1 cellular context compared by ENCODE assay signal in genomic region chr4:139301143-139301820, GRCh38.
TF ChIP-seq lines count a peak whose summit lies in the region.

TSS of gene NAA15 (plus strand) at chr4:139301505. CDS start at chr4:139301778, 273 bp downstream.

TF ChIP-seq in GM12878, 131 proteins besides CTCF, POLR2A, EP300 and RAD21 (continued from another document and continues in another):
- 0 out of 2 replicates have a peak, but pooled peaks have one; percentile 2 for TF ChIP-seq TCF12 (IDR thresholded peaks at IDR 0.05; ENCODE audit: low read depth, low read length)
- peak; percentile 40; the same call in 1 of the 2 replicates for TF ChIP-seq CREB1 (IDR thresholded peaks at IDR 0.05; ENCODE audit: low read depth)
- TF ChIP-seq DPF2 (IDR thresholded peaks at IDR 0.05) = peak; percentile 41; the same call in 1 of the 2 replicates
- peak; percentile 63 for TF ChIP-seq EED (IDR thresholded peaks at IDR 0.05; ENCODE audit: low read depth)
- peak; percentile 54 for TF ChIP-seq NRF1 (conservative IDR thresholded peaks at IDR 0.05; ENCODE audit: low read depth, low read length)
- peak in 1 of 2 experiments; percentile 25; a peak in 1 of 3 replicates for TF ChIP-seq EGR1 (IDR thresholded peaks at IDR 0.05; ENCODE audit: borderline replicate concordance in 1 of 2, low read depth in 2 of 2, low read length in 2 of 2)
- peak; percentile 75; the same call in 1 of the 2 replicates for TF ChIP-seq PML (IDR thresholded peaks at IDR 0.05; ENCODE audit: low read length)
- TF ChIP-seq SMAD5 (IDR thresholded peaks at IDR 0.05; ENCODE audit: low read depth) = peak; percentile 14; the same call in 1 of the 2 replicates
- TF ChIP-seq SP1 (IDR thresholded peaks at IDR 0.05; ENCODE audit: low read depth, low read length) = peak; percentile 72
- peak; percentile 21 for TF ChIP-seq MYC (IDR thresholded peaks at IDR 0.05; ENCODE audit: insufficient read depth, insufficient read length, insufficient replicate concordance, low read length, severe bottlenecking)
- TF ChIP-seq HDGF (IDR thresholded peaks at IDR 0.05) = peak; percentile 82
- peak; percentile 81 for TF ChIP-seq CBFB (IDR thresholded peaks at IDR 0.05; ENCODE audit: low read depth)
- 0 out of 2 replicates have a peak, but pooled peaks have one; percentile 22 for TF ChIP-seq RB1 (IDR thresholded peaks at IDR 0.05; ENCODE audit: borderline replicate concordance)
- TF ChIP-seq STAT3 (IDR thresholded peaks at IDR 0.05; ENCODE audit: low read depth, low read length) = no peak
- TF ChIP-seq PKNOX1 (IDR thresholded peaks at IDR 0.05) = peak; percentile 92
- peak; percentile 71; the same call in 1 of the 2 replicates for TF ChIP-seq ZBTB40 (IDR thresholded peaks at IDR 0.05; ENCODE audit: borderline replicate concordance)
- TF ChIP-seq RAD51 (IDR thresholded peaks at IDR 0.05) = peak; percentile 75
- TF ChIP-seq ZNF207 (IDR thresholded peaks at IDR 0.05; ENCODE audit: borderline replicate concordance) = peak; percentile 67; the same call in 1 of the 2 replicates
- TF ChIP-seq CEBPB (IDR thresholded peaks at IDR 0.05; ENCODE audit: borderline replicate concordance in 1 of 2, low read depth in 2 of 2, low read length in 2 of 2) = no peak
- peak; percentile 23; the same call in 1 of the 2 replicates for TF ChIP-seq GATAD2B (conservative IDR thresholded peaks at IDR 0.05; ENCODE audit: low read depth)
- TF ChIP-seq CUX1 (IDR thresholded peaks at IDR 0.05; ENCODE audit: insufficient replicate concordance, low read depth, low read length) = no peak
- TF ChIP-seq NR2C1 (IDR thresholded peaks at IDR 0.05) = peak; percentile 97
- peak; percentile 41 for TF ChIP-seq USF1 (IDR thresholded peaks at IDR 0.05; ENCODE audit: borderline replicate concordance, extremely low read length, insufficient read depth, low read depth, low read length)
- peak; percentile 80; the same call in 1 of the 2 replicates for TF ChIP-seq RCOR1 (conservative IDR thresholded peaks at IDR 0.05; ENCODE audit: low read depth, low read length)
- TF ChIP-seq MEF2B (IDR thresholded peaks at IDR 0.05; ENCODE audit: partially characterized antibody, poor library complexity, severe bottlenecking) = peak; percentile 29
- TF ChIP-seq MXI1 (IDR thresholded peaks at IDR 0.05; ENCODE audit: low read depth, low read length) = peak; percentile 99
- peak; percentile 48 for TF ChIP-seq CREM (IDR thresholded peaks at IDR 0.05; ENCODE audit: low read depth)
- TF ChIP-seq SMAD1 (IDR thresholded peaks at IDR 0.05; ENCODE audit: low read depth, partially characterized antibody) = no peak
- TF ChIP-seq IKZF1 (conservative IDR thresholded peaks at IDR 0.05) = peak; percentile 82
- TF ChIP-seq ESRRA (IDR thresholded peaks at IDR 0.05; ENCODE audit: low read length) = peak; percentile 20; the same call in 1 of the 2 replicates
- peak; percentile 35 for TF ChIP-seq SIX5 (IDR thresholded peaks at IDR 0.05; ENCODE audit: low read depth, low read length, severe bottlenecking)
- TF ChIP-seq ZZZ3 (IDR thresholded peaks at IDR 0.05; ENCODE audit: control insufficient read depth, insufficient read length, low read depth) = no peak
- peak; percentile 75; the same call in 1 of the 2 replicates for TF ChIP-seq ZNF687 (IDR thresholded peaks at IDR 0.05)
- peak; percentile 49 for TF ChIP-seq E2F8 (IDR thresholded peaks at IDR 0.05; ENCODE audit: low read depth, partially characterized antibody)
- TF ChIP-seq BHLHE40 (IDR thresholded peaks at IDR 0.05; ENCODE audit: borderline replicate concordance in 1 of 2, low read depth in 2 of 2, low read length in 1 of 2) = peak; percentile 46 to 56; a peak in 2 of 4 replicates
- TF ChIP-seq PAX5 (IDR thresholded peaks at IDR 0.05; ENCODE audit: borderline replicate concordance, low read depth, low read length) = peak; percentile 63
- no peak for TF ChIP-seq BACH1 (IDR thresholded peaks at IDR 0.05; ENCODE audit: borderline replicate concordance)
- peak; percentile 66 for TF ChIP-seq HCFC1 (IDR thresholded peaks at IDR 0.05; ENCODE audit: low read length)
- no peak for TF ChIP-seq FOS (IDR thresholded peaks at IDR 0.05; ENCODE audit: borderline replicate concordance, extremely low read depth, insufficient read length)
- TF ChIP-seq SUZ12 (IDR thresholded peaks at IDR 0.05; ENCODE audit: unreplicated experiment) = no peak
